Comparison of ENCODE assay signal across 19 cellular contexts in genomic region chr1:92201973-92202372, GRCh38. TPM values are rescaled to one million over a fixed set of nuclear protein-coding genes. Genes with fewer than 3 reads are reported as not detected.
A peak's percentile ranks its signal among the peaks of the same experiment; 100 is the strongest.
DNase-seq lines count a peak whose midpoint lies in the region; ATAC-seq and TF ChIP-seq lines count a peak whose summit lies in the region.
"Had no signal": no experiment of that assay in that cellular context is flagged by ENCODE, and none has a peak within 500 bp of the region (broad histone marks: within the 10 kb centered on the region; RNA-seq: fewer than 3 reads in every experiment).

No MANE protein-coding gene starts in this region.

- H3K4me1 ChIP-seq in A673 (ENCODE audit: insufficient read depth, low read length, poor library complexity, severe bottlenecking), result no peaks in the 10 kb centered on the region
- no peaks in the 10 kb centered on the region for H3K4me1 ChIP-seq in CD8-positive, alpha-beta T cell (ENCODE audit: insufficient read depth, low read length)
- H3K4me1 ChIP-seq: prostate gland, uterus had no signal

- H3K27ac ChIP-seq in A673 (ENCODE audit: low read depth, low read length, poor library complexity, severe bottlenecking), result no peak overlapping the region
- H3K27ac ChIP-seq in CD8-positive, alpha-beta T cell (ENCODE audit: low read depth, low read length), result no peak overlapping the region
- H3K27ac ChIP-seq: prostate gland, uterus had no signal

- ATAC-seq in CD8-positive, alpha-beta T cell, result no peak
- ATAC-seq in activated CD8-positive, alpha-beta T cell treated with anti-CD3 and anti-CD28 coated beads, Interleukin-2, amount 10 ng/mL, durations not matched to agents 7 days and 5 days, result no peak
- ATAC-seq in HG03139 (IDR thresholded peaks at IDR 0.05; ENCODE audit: unreplicated experiment) (no peak), HG03439 (IDR thresholded peaks at IDR 0.05; ENCODE audit: unreplicated experiment) (no peak), GM18907 (IDR thresholded peaks at IDR 0.05; ENCODE audit: unreplicated experiment) (no peak)
- ATAC-seq: activated T-helper 17 cell treated with anti-CD3 and anti-CD28 coated beads, Interleukin-2, amount 50 U/mL, for 72 hours; left lobe of liver; SK-N-SH treated with all-trans-retinoic acid at 6 μM for 48 hours; stimulated activated naive CD8-positive, alpha-beta T cell treated with anti-CD3 and anti-CD28 coated beads, Interleukin-15, amount 100 ng/mL, for 72 hours had no signal

- POLR2A ChIA-PET in A673 (lab: Charles Lee; ENCODE audit: low non-redundant PET), result no interaction called here
- POLR2A ChIA-PET in CD8-positive, alpha-beta T cell (lab: Charles Lee), result interaction anchor here (1.0 kb wide), 1 partner anchor 114 kb away, joined by 3 read pairs; no protein-coding TSS in a partner anchor
- POLR2A ChIA-PET in activated CD8-positive, alpha-beta T cell treated with anti-CD3 and anti-CD28 coated beads, Interleukin-2, amount 10 ng/mL, durations not matched to agents 7 days and 5 days (lab: Charles Lee), result no interaction called here

- TF ChIP-seq CTCF in A673 (conservative IDR thresholded peaks at IDR 0.05; ENCODE audit: low read depth, low read length), result no peak
- TF ChIP-seq CTCF in CD8-positive, alpha-beta T cell (IDR thresholded peaks at IDR 0.05), result no peak

- no peaks in the 10 kb centered on the region for H3K36me3 ChIP-seq in A673 (ENCODE audit: insufficient read depth, low read length, poor library complexity, severe bottlenecking)
- no peaks in the 10 kb centered on the region for H3K36me3 ChIP-seq in CD8-positive, alpha-beta T cell (ENCODE audit: insufficient read depth, low read length)
- H3K36me3 ChIP-seq: prostate gland, uterus had no signal

- intact Hi-C loops in A673 (cut with micrococcal nuclease; ENCODE audit: unreplicated experiment), result no loop called here
- intact Hi-C loops in CD8-positive, alpha-beta T cell (cut with DNase I, micrococcal nuclease), result no loop called here

- no peak overlapping the region for H3K4me3 Mint-ChIP-seq in CD8-positive, alpha-beta T cell
- H3K4me3 Mint-ChIP-seq in activated CD8-positive, alpha-beta T cell treated with anti-CD3 and anti-CD28 coated beads, Interleukin-2, amount 10 ng/mL, durations not matched to agents 7 days and 5 days, result no peak overlapping the region
- H3K4me3 Mint-ChIP-seq: activated T-helper 17 cell treated with anti-CD3 and anti-CD28 coated beads, Interleukin-2, amount 50 U/mL, for 72 hours; stimulated activated naive CD8-positive, alpha-beta T cell treated with anti-CD3 and anti-CD28 coated beads, Interleukin-15, amount 100 ng/mL, for 72 hours had no signal

- CTCF ChIA-PET in A673 (lab: Charles Lee), result no interaction called here
- CTCF ChIA-PET in CD8-positive, alpha-beta T cell (lab: Charles Lee), result no interaction called here
- CTCF ChIA-PET in activated CD8-positive, alpha-beta T cell treated with anti-CD3 and anti-CD28 coated beads, Interleukin-2, amount 10 ng/mL, durations not matched to agents 7 days and 5 days (lab: Charles Lee), result no interaction called here

- H3K27me3 ChIP-seq in A673 (replicated peaks; ENCODE audit: insufficient read depth, low read depth, low read length, poor library complexity), result no peaks in the 10 kb centered on the region
- H3K27me3 ChIP-seq in CD8-positive, alpha-beta T cell (ENCODE audit: insufficient read depth, low read length), result no peaks in the 10 kb centered on the region
- H3K27me3 ChIP-seq: uterus had no signal

- H3K36me3 Mint-ChIP-seq in CD8-positive, alpha-beta T cell, result peaks cover 5% of the 10 kb centered on the region
- peaks cover 4% of the 10 kb centered on the region for H3K36me3 Mint-ChIP-seq in activated CD8-positive, alpha-beta T cell treated with anti-CD3 and anti-CD28 coated beads, Interleukin-2, amount 10 ng/mL, durations not matched to agents 7 days and 5 days (ENCODE audit: low read depth)

- peaks cover 11% of the 10 kb centered on the region for H3K9me3 ChIP-seq in A673 (ENCODE audit: low read depth, low read length, poor library complexity, severe bottlenecking)
- H3K9me3 ChIP-seq in CD8-positive, alpha-beta T cell (ENCODE audit: low read length), result no peaks in the 10 kb centered on the region
- H3K9me3 ChIP-seq: prostate gland, uterus had no signal

- peak overlapping the region; percentile 46 for H3K27ac Mint-ChIP-seq in CD8-positive, alpha-beta T cell
- H3K27ac Mint-ChIP-seq in activated CD8-positive, alpha-beta T cell treated with anti-CD3 and anti-CD28 coated beads, Interleukin-2, amount 10 ng/mL, durations not matched to agents 7 days and 5 days, result peak overlapping the region; percentile 51
- H3K27ac Mint-ChIP-seq: activated T-helper 17 cell treated with anti-CD3 and anti-CD28 coated beads, Interleukin-2, amount 50 U/mL, for 72 hours had no signal

- no TSS peak for BruUV-seq in A673 (replicated peaks; lab: Mats Ljungman, UMichigan)

- H3K4me1 Mint-ChIP-seq in CD8-positive, alpha-beta T cell (ENCODE audit: low read depth), result peaks cover 16% of the 10 kb centered on the region
- H3K4me1 Mint-ChIP-seq in activated CD8-positive, alpha-beta T cell treated with anti-CD3 and anti-CD28 coated beads, Interleukin-2, amount 10 ng/mL, durations not matched to agents 7 days and 5 days (ENCODE audit: low read depth), result peaks cover 11% of the 10 kb centered on the region

- DNase-seq in A673 (ENCODE audit: low spot score) (peak; percentile 25), NOMO-1 treated with dmso at 0.1 percent for 144 hours (lab: John Stamatoyannopoulos, UW; ENCODE audit: unreplicated experiment) (peak; percentile 84), NCI-H146 treated with DMSO at 0.1 percent for 48 hours (lab: John Stamatoyannopoulos, UW; ENCODE audit: unreplicated experiment) (no peak)
- DNase-seq in CD8-positive, alpha-beta T cell, result no peak
- no peak for DNase-seq in activated CD8-positive, alpha-beta T cell treated with anti-CD3 and anti-CD28 coated beads, Interleukin-2, amount 10 ng/mL, durations not matched to agents 7 days and 5 days
- DNase-seq: activated CD4-positive, CD25-positive, alpha-beta regulatory T cell treated with anti-CD3 and anti-CD28 coated beads, Interleukin-2, amount 50 U/mL, for 72 hours; DMS79; effector CD8-positive, alpha-beta T cell; NCI-H1417; NCI-H446 treated with DMSO at 0.1 percent for 48 hours; stimulated activated naive CD8-positive, alpha-beta T cell treated with anti-CD3 and anti-CD28 coated beads, Interleukin-15, amount 100 ng/mL, for 72 hours; uterus had no signal

- peaks cover 7% of the 10 kb centered on the region for H3K9me3 Mint-ChIP-seq in CD8-positive, alpha-beta T cell
- no peaks in the 10 kb centered on the region for H3K9me3 Mint-ChIP-seq in activated CD8-positive, alpha-beta T cell treated with anti-CD3 and anti-CD28 coated beads, Interleukin-2, amount 10 ng/mL, durations not matched to agents 7 days and 5 days (ENCODE audit: insufficient read depth)

- no peak overlapping the region for H3K4me3 ChIP-seq in A673 (ENCODE audit: low read depth, low read length, poor library complexity, severe bottlenecking)
- no peak overlapping the region for H3K4me3 ChIP-seq in CD8-positive, alpha-beta T cell (ENCODE audit: low read depth, low read length)
- H3K4me3 ChIP-seq: prostate gland, uterus had no signal

- H3K27me3 Mint-ChIP-seq in CD8-positive, alpha-beta T cell (ENCODE audit: low read depth), result no peaks in the 10 kb centered on the region
- H3K27me3 Mint-ChIP-seq in activated CD8-positive, alpha-beta T cell treated with anti-CD3 and anti-CD28 coated beads, Interleukin-2, amount 10 ng/mL, durations not matched to agents 7 days and 5 days (ENCODE audit: low read depth), result no peaks in the 10 kb centered on the region
- H3K27me3 Mint-ChIP-seq: activated T-helper 17 cell treated with anti-CD3 and anti-CD28 coated beads, Interleukin-2, amount 50 U/mL, for 72 hours; stimulated activated naive CD8-positive, alpha-beta T cell treated with anti-CD3 and anti-CD28 coated beads, Interleukin-15, amount 100 ng/mL, for 72 hours had no signal

RNA-seq across cellular contexts. Expression of gene C1orf146, which starts 15.7 kb away (rescaled TPM):
- not detected in 2 replicates for total RNA-seq in A673 (2021)
- not detected for total RNA-seq in CD8-positive, alpha-beta T cell
- total RNA-seq in activated CD8-positive, alpha-beta T cell treated with anti-CD3 and anti-CD28 coated beads, Interleukin-2, amount 10 ng/mL, durations not matched to agents 7 days and 5 days, result not detected
- total RNA-seq: activated T-helper 17 cell treated with anti-CD3 and anti-CD28 coated beads, Interleukin-2, amount 50 U/mL, for 72 hours; left lobe of liver; prostate gland; uterus had no signal

Comparison
In these comparisons a context has a peak if more than half of its experiments do, and no peak if none do; other contexts are left out.
1. DNase-seq: peak in A673 (single experiment) and NOMO-1 treated with dmso at 0.1 percent for 144 hours (single experiment); none in CD8-positive, alpha-beta T cell (0 of 7), activated CD8-positive, alpha-beta T cell treated with anti-CD3 and anti-CD28 coated beads, Interleukin-2, amount 10 ng/mL, durations not matched to agents 7 days and 5 days (single experiment) and NCI-H146 treated with DMSO at 0.1 percent for 48 hours (single experiment).